Comparison of ENCODE assay signal across 22 cellular contexts in the genomic region with DNA sequence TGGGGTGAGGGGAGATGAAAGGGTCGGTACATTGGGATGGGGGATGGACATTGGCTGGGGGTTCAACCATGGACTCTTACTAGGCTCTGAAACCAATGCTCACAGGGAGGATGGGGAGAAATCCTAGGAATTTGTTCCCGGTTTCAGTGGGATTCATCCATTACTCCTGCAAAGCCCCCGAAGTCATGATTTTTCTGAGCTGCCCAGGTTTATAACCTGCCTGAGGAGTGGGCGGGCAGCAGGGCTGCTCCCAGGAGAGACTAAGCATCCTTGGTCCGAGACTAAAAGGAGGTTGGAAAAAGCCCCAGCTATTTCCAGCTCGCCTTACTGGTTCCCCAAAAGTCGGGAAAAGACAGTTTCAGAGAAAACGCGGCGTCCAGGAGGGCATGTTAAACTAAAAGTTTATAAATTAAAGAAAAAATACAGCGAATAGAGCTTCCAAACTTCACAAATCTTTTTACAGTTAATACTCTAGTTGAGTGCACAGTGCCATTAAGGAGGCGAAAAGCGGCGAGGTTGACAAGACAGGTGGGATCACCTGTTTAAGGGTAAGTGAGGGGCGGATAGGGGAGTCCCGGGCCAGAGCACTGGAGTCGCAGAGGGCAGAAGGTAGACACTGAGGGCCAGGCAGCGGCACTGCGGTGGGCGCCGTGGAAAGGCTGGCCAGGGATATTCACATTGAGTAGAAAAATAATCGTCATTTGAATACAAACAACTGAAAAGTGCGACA. TPM values are rescaled to one million over a fixed set of nuclear protein-coding genes. Genes with fewer than 3 reads are reported as not detected.
DNase-seq lines count a peak whose midpoint lies in the region; ATAC-seq and TF ChIP-seq lines count a peak whose summit lies in the region.
"Had no signal": no experiment of that assay in that cellular context is flagged by ENCODE, and none has a peak within 500 bp of the region (broad histone marks: within the 10 kb centered on the region; RNA-seq: fewer than 3 reads in every experiment).

No MANE protein-coding gene starts in this region.

- H3K36me3 ChIP-seq in SK-N-SH (replicated peaks in 1 of 2; ENCODE audit: control insufficient read depth in 1 of 2, insufficient read depth in 2 of 2, low read length in 1 of 2) (no peaks in the 10 kb centered on the region), iPS-15b (ENCODE audit: control insufficient read depth, insufficient read depth, low read length) (no peaks in the 10 kb centered on the region), BE2C (no peaks in the 10 kb centered on the region)
- H3K36me3 ChIP-seq: breast epithelium, right atrium auricular region, thoracic aorta had no signal

- no peaks in the 10 kb centered on the region for H4K20me1 ChIP-seq in SK-N-SH (ENCODE audit: insufficient read depth)

- H3K4me1 Mint-ChIP-seq in IgD-negative memory B cell, result peaks cover 5 to 19% (median 10%) of the 10 kb centered on the region in 3 donors

- TF ChIP-seq EP300 in SK-N-SH (IDR thresholded peaks at IDR 0.05; ENCODE audit: borderline replicate concordance in 1 of 2, low read depth in 1 of 2, low read length in 1 of 2), result no peak

- CTCF ChIA-PET in SK-N-SH (lab: Yijun Ruan, JAX), result interaction anchor here (0.9 to 4.1 kb wide), 12 partner anchors 8 to 810 kb away, joined by 3 to 38 read pairs (median 4); no protein-coding TSS in a partner anchor

- H3K4me1 ChIP-seq in SK-N-SH (ENCODE audit: control insufficient read depth in 1 of 2, insufficient read depth in 2 of 2, low read depth in 1 of 2, low read length in 1 of 2), result peaks cover 4 to 8% of the 10 kb centered on the region in 2 experiments; a peak in 2 of 4 replicates
- peaks cover 8% of the 10 kb centered on the region for H3K4me1 ChIP-seq in iPS-15b (ENCODE audit: control insufficient read depth, insufficient read depth, low read length)
- no peaks in the 10 kb centered on the region for H3K4me1 ChIP-seq in BE2C

- no peaks in the 10 kb centered on the region for H3K79me2 ChIP-seq in SK-N-SH (ENCODE audit: insufficient read depth)

- 50% methylated on average over 22 of the region's 23 CpGs for WGBS in SK-N-SH (ENCODE audit: low lambda C conversion rate)

- TF ChIP-seq CTCF in SK-N-SH (IDR thresholded peaks at IDR 0.05) (no peak), BE2C (IDR thresholded peaks at IDR 0.05; ENCODE audit: low read depth, low read length) (no peak)

- H3K4me3 ChIP-seq in SK-N-SH (ENCODE audit: low read depth in 2 of 2, low read length in 1 of 2) (no peak overlapping the region), iPS-15b (ENCODE audit: low read depth, low read length) (peak overlapping the region; percentile 45), BE2C (ENCODE audit: low read depth, low read length) (no peak overlapping the region)
- H3K4me3 ChIP-seq: right atrium auricular region, SK-N-MC had no signal

- no peak overlapping the region for H2AFZ ChIP-seq in SK-N-SH (ENCODE audit: low read depth)

- peak overlapping the region in 1 of 4 donors; percentile 80 for H3K4me3 Mint-ChIP-seq in IgD-negative memory B cell

- no peak for TF ChIP-seq RAD21 in SK-N-SH (IDR thresholded peaks at IDR 0.05; ENCODE audit: low read length)

- POLR2A ChIA-PET in SK-N-SH (lab: Yijun Ruan, JAX), result no interaction called here

- no peak overlapping the region for H3K27ac ChIP-seq in SK-N-SH (ENCODE audit: low read depth in 2 of 2, low read length in 1 of 2)
- H3K27ac ChIP-seq: 22Rv1, breast epithelium, dorsolateral prefrontal cortex, right atrium auricular region, SK-N-MC, thoracic aorta, VCaP had no signal

- no peaks in the 10 kb centered on the region for H3K9me2 ChIP-seq in SK-N-SH

- H3K9ac ChIP-seq in SK-N-SH, result no peak overlapping the region
- H3K9ac ChIP-seq in iPS-15b (ENCODE audit: low read depth, low read length), result no peak overlapping the region

- peaks cover 2% of the 10 kb centered on the region for H3K36me3 Mint-ChIP-seq in IgD-negative memory B cell

- no peak overlapping the region for H3K4me2 ChIP-seq in SK-N-SH

- H3F3A ChIP-seq in SK-N-SH (replicated peaks; ENCODE audit: insufficient read depth), result no peaks in the 10 kb centered on the region

- H3K9me3 ChIP-seq in SK-N-SH (no peaks in the 10 kb centered on the region), iPS-15b (ENCODE audit: control insufficient read depth, insufficient read depth, low read length) (no peaks in the 10 kb centered on the region), BE2C (no peaks in the 10 kb centered on the region)
- H3K9me3 ChIP-seq: right atrium auricular region, thoracic aorta had no signal

- ATAC-seq in SK-N-SH treated with all-trans-retinoic acid at 6 μM for 48 hours (no peak), GM18870 (IDR thresholded peaks at IDR 0.05; ENCODE audit: unreplicated experiment) (no peak)
- ATAC-seq: HCT116, left colon had no signal

- DNase-seq in SK-N-SH (peak; percentile 28), retina (peak; percentile 27), BE2C (no peak), RPMI8226 (no peak)
- DNase-seq: activated naive CD4-positive, alpha-beta T cell treated with anti-CD3 and anti-CD28 coated beads, Interleukin-2, amount 50 U/mL, for 16 hours; dorsolateral prefrontal cortex; hypothalamus; left colon; NCI-H2029; NCI-H526; stimulated activated CD4-positive, alpha-beta T cell treated with anti-CD3 and anti-CD28 coated beads, Interleukin-1b, Interleukin-23, amount 100 ng/mL, for 48 hours had no signal

- peaks cover 0 to 12% (median 6%) of the 10 kb centered on the region in 3 donors for H3K9me3 Mint-ChIP-seq in IgD-negative memory B cell

- H3K27me3 ChIP-seq in SK-N-SH (ENCODE audit: insufficient read depth) (peaks cover 85% of the 10 kb centered on the region), iPS-15b (ENCODE audit: control insufficient read depth, insufficient read depth, low read length) (peaks cover 92% of the 10 kb centered on the region), BE2C (peaks cover 100% of the 10 kb centered on the region)

- H3K27me3 Mint-ChIP-seq in IgD-negative memory B cell, result peaks cover 72% of the 10 kb centered on the region

- H3K27ac Mint-ChIP-seq in IgD-negative memory B cell, result peak overlapping the region; percentile 83 to 97 (median 95)

TF ChIP-seq in SK-N-SH, 30 proteins besides CTCF, POLR2A, EP300 and RAD21 (continues in another document):
- TF ChIP-seq RFX5 (IDR thresholded peaks at IDR 0.05; ENCODE audit: low read length) (no peak), FOXM1 (IDR thresholded peaks at IDR 0.05; ENCODE audit: low read depth) (no peak)
- TF ChIP-seq, protein P1, sequence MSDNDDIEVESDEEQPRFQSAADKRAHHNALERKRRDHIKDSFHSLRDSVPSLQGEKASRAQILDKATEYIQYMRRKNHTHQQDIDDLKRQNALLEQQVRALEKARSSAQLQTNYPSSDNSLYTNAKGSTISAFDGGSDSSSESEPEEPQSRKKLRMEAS (IDR thresholded peaks at IDR 0.05; ENCODE audit: low read depth), result no peak

TF ChIP-seq in SK-N-SH treated with all-trans-retinoic acid at 6 μM for 48 hours, 23 proteins besides CTCF, POLR2A, EP300 and RAD21 (continues in another document):
- TF ChIP-seq ZNF8 (CRISPR knock-in tag; IDR thresholded peaks at IDR 0.05) (no peak), ZFP30 (CRISPR knock-in tag; IDR thresholded peaks at IDR 0.05) (no peak), RARB (CRISPR knock-in tag; IDR thresholded peaks at IDR 0.05) (no peak), TCF4 (CRISPR knock-in tag; IDR thresholded peaks at IDR 0.05; ENCODE audit: borderline replicate concordance) (no peak), TOX (CRISPR knock-in tag; IDR thresholded peaks at IDR 0.05; ENCODE audit: borderline replicate concordance) (no peak), ARNTL (CRISPR knock-in tag; IDR thresholded peaks at IDR 0.05; ENCODE audit: borderline replicate concordance, low read depth) (no peak), ZNF565 (CRISPR knock-in tag; conservative IDR thresholded peaks at IDR 0.05; ENCODE audit: low read depth) (no peak), ZNF70 (CRISPR knock-in tag; IDR thresholded peaks at IDR 0.05) (no peak), CSDC2 (CRISPR knock-in tag; IDR thresholded peaks at IDR 0.05) (no peak)
- TF ChIP-seq, protein P2, sequence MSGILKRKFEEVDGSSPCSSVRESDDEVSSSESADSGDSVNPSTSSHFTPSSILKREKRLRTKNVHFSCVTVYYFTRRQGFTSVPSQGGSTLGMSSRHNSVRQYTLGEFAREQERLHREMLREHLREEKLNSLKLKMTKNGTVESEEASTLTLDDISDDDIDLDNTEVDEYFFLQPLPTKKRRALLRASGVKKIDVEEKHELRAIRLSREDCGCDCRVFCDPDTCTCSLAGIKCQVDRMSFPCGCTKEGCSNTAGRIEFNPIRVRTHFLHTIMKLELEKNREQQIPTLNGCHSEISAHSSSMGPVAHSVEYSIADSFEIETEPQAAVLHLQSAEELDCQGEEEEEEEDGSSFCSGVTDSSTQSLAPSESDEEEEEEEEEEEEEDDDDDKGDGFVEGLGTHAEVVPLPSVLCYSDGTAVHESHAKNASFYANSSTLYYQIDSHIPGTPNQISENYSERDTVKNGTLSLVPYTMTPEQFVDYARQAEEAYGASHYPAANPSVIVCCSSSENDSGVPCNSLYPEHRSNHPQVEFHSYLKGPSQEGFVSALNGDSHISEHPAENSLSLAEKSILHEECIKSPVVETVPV (CRISPR knock-in tag; IDR thresholded peaks at IDR 0.05), result no peak
- TF ChIP-seq, protein P3, sequence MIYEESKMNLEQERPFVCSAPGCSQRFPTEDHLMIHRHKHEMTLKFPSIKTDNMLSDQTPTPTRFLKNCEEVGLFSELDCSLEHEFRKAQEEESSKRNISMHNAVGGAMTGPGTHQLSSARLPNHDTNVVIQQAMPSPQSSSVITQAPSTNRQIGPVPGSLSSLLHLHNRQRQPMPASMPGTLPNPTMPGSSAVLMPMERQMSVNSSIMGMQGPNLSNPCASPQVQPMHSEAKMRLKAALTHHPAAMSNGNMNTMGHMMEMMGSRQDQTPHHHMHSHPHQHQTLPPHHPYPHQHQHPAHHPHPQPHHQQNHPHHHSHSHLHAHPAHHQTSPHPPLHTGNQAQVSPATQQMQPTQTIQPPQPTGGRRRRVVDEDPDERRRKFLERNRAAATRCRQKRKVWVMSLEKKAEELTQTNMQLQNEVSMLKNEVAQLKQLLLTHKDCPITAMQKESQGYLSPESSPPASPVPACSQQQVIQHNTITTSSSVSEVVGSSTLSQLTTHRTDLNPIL (CRISPR knock-in tag; IDR thresholded peaks at IDR 0.05; ENCODE audit: low read depth), result no peak

RNA-seq across cellular contexts. Expression of a gene that starts 3.7 kb away (rescaled TPM):
- 0.15 and 0.16 TPM in 2 replicates for polyA plus RNA-seq in SK-N-SH (2012; rRNA removed)
- polyA plus RNA-seq in SK-N-SH (2012; cell fraction: cytosol; rRNA removed), result 0.12 TPM in 2 replicates
- 0.36 and 0.38 TPM in 2 replicates for polyA plus RNA-seq in SK-N-SH (2012; cell fraction: nucleus; rRNA removed)
- not detected for polyA plus RNA-seq in IgD-negative memory B cell
- not detected for polyA plus RNA-seq in BE2C (2012; ENCODE audit: insufficient read depth, insufficient read length, low read depth)

RNA-seq across cellular contexts. Expression of a gene that starts 56.5 kb away (rescaled TPM):
- 10.5 and 14.8 TPM in 2 replicates for polyA plus RNA-seq in SK-N-SH (2012; rRNA removed)
- 15.3 and 18.5 TPM in 2 replicates for polyA plus RNA-seq in SK-N-SH (2012; cell fraction: cytosol; rRNA removed)
- polyA plus RNA-seq in SK-N-SH (2012; cell fraction: nucleus; rRNA removed), result 8.0 and 14.2 TPM in 2 replicates
- 12.1 TPM for polyA plus RNA-seq in IgD-negative memory B cell
- polyA plus RNA-seq in BE2C (2012; ENCODE audit: insufficient read depth, insufficient read length, low read depth), result 9.3 TPM

Comparison
In these comparisons a context has a peak if more than half of its experiments do, and no peak if none do; other contexts are left out.
1. DNase-seq: peak in SK-N-SH (single experiment) and retina (single experiment); none in BE2C (single experiment) and RPMI8226 (single experiment).